In genomic region chr17:56909742-56910508, GRCh38 we compare ENCODE assay signal across 1 cellular context.
A peak's percentile ranks its signal among the peaks of the same experiment; 100 is the strongest.
TF ChIP-seq lines count a peak whose summit lies in the region.

No MANE protein-coding gene starts in this region.

TF ChIP-seq in HepG2, 621 proteins besides CTCF, POLR2A, EP300 and RAD21 (continued from another document and continues in another):
- TF ChIP-seq THRA (CRISPR knock-in tag; IDR thresholded peaks at IDR 0.05; ENCODE audit: borderline replicate concordance) (peak; percentile 95), GATAD2A (CRISPR knock-in tag; IDR thresholded peaks at IDR 0.05) (peak; percentile 69), SKIL (CRISPR knock-in tag; IDR thresholded peaks at IDR 0.05; ENCODE audit: borderline replicate concordance) (peak; percentile 81), THAP7 (CRISPR knock-in tag; IDR thresholded peaks at IDR 0.05) (peak; percentile 58; the same call in 1 of the 2 replicates), TFAP4 (IDR thresholded peaks at IDR 0.05; ENCODE audit: borderline replicate concordance, low read depth) (peak; percentile 8; the same call in 1 of the 2 replicates), ZNF788 (CRISPR knock-in tag; IDR thresholded peaks at IDR 0.05; ENCODE audit: borderline replicate concordance) (peak; percentile 74; the same call in 1 of the 2 replicates), ZNF639 (CRISPR knock-in tag; conservative IDR thresholded peaks at IDR 0.05) (0 out of 2 replicates have a peak, but pooled peaks have one; percentile 20), NCOA5 (CRISPR knock-in tag; IDR thresholded peaks at IDR 0.05) (no peak), ZNF160 (CRISPR knock-in tag; IDR thresholded peaks at IDR 0.05) (0 out of 2 replicates have a peak, but pooled peaks have one; percentile 32), TBX2 (CRISPR knock-in tag; IDR thresholded peaks at IDR 0.05; ENCODE audit: borderline replicate concordance) (peak; percentile 52; the same call in 1 of the 2 replicates), ZMAT3 (CRISPR knock-in tag; conservative IDR thresholded peaks at IDR 0.05) (0 out of 2 replicates have a peak, but pooled peaks have one; percentile 67), ETV5 (CRISPR knock-in tag; IDR thresholded peaks at IDR 0.05; ENCODE audit: borderline replicate concordance) (peak; percentile 90), LCORL (IDR thresholded peaks at IDR 0.05) (no peak), LCORL (CRISPR knock-in tag; IDR thresholded peaks at IDR 0.05) (peak; percentile 75), ZNF317 (CRISPR knock-in tag; IDR thresholded peaks at IDR 0.05) (0 out of 2 replicates have a peak, but pooled peaks have one; percentile 28), KIAA2018 (CRISPR knock-in tag; IDR thresholded peaks at IDR 0.05; ENCODE audit: borderline replicate concordance) (no peak), HHEX (CRISPR knock-in tag; IDR thresholded peaks at IDR 0.05) (peak; percentile 46; the same call in 1 of the 2 replicates), SAP130 (CRISPR knock-in tag; IDR thresholded peaks at IDR 0.05; ENCODE audit: low read depth) (peak; percentile 83), SOX13 (IDR thresholded peaks at IDR 0.05) (no peak), SOX13 (CRISPR knock-in tag; conservative IDR thresholded peaks at IDR 0.05 in 1 of 2, IDR thresholded peaks at IDR 0.05 in 1 of 2) (peak in 1 of 2 experiments; percentile 59; a peak in 2 of 4 replicates), MTA1 (CRISPR knock-in tag; IDR thresholded peaks at IDR 0.05; ENCODE audit: borderline replicate concordance) (peak; percentile 63; the same call in 1 of the 2 replicates), HDAC2 (CRISPR knock-in tag; IDR thresholded peaks at IDR 0.05) (peak; percentile 78; the same call in 1 of the 2 replicates), MIXL1 (CRISPR knock-in tag; IDR thresholded peaks at IDR 0.05) (0 out of 2 replicates have a peak, but pooled peaks have one; percentile 36), ZNF615 (CRISPR knock-in tag; IDR thresholded peaks at IDR 0.05; ENCODE audit: borderline replicate concordance) (no peak), HOXA3 (CRISPR knock-in tag; IDR thresholded peaks at IDR 0.05) (peak; percentile 52), TARDBP (CRISPR knock-in tag; IDR thresholded peaks at IDR 0.05) (no peak; the same call in 1 of the 2 replicates), MXD4 (CRISPR knock-in tag; IDR thresholded peaks at IDR 0.05) (0 out of 2 replicates have a peak, but pooled peaks have one; percentile 53), ZKSCAN8 (CRISPR knock-in tag; IDR thresholded peaks at IDR 0.05; ENCODE audit: borderline replicate concordance) (peak; percentile 84; the same call in 1 of the 2 replicates), TFDP1 (CRISPR knock-in tag; IDR thresholded peaks at IDR 0.05; ENCODE audit: borderline replicate concordance) (no peak), RCOR2 (CRISPR knock-in tag; IDR thresholded peaks at IDR 0.05) (peak; percentile 55; the same call in 1 of the 2 replicates), THAP11 (CRISPR knock-in tag; IDR thresholded peaks at IDR 0.05) (no peak), WIZ (CRISPR knock-in tag; IDR thresholded peaks at IDR 0.05) (0 out of 2 replicates have a peak, but pooled peaks have one; percentile 48), GABPA (IDR thresholded peaks at IDR 0.05; ENCODE audit: low read depth, low read length) (no peak), GABPA (CRISPR knock-in tag; IDR thresholded peaks at IDR 0.05; ENCODE audit: low read depth) (peak; percentile 68), ZKSCAN1 (IDR thresholded peaks at IDR 0.05; ENCODE audit: low read length) (no peak), REST (IDR thresholded peaks at IDR 0.05; ENCODE audit: borderline replicate concordance in 1 of 2, low read depth in 1 of 2, low read length in 2 of 2) (peak in 1 of 2 experiments; percentile 9; a peak in 1 of 4 replicates), FOXK1 (CRISPR knock-in tag; IDR thresholded peaks at IDR 0.05; ENCODE audit: borderline replicate concordance, low read depth) (0 out of 2 replicates have a peak, but pooled peaks have one; percentile 13), SKI (IDR thresholded peaks at IDR 0.05; ENCODE audit: partially characterized antibody) (peak; percentile 70), MAX (IDR thresholded peaks at IDR 0.05) (peak; percentile 59; the same call in 1 of the 2 replicates), KDM5B (CRISPR knock-in tag; IDR thresholded peaks at IDR 0.05; ENCODE audit: borderline replicate concordance) (peak; percentile 58; the same call in 1 of the 2 replicates), RARA (CRISPR knock-in tag; IDR thresholded peaks at IDR 0.05) (peak; percentile 95), ATF1 (CRISPR knock-in tag; IDR thresholded peaks at IDR 0.05) (no peak), ISL2 (CRISPR knock-in tag; IDR thresholded peaks at IDR 0.05) (no peak)
